ENCODE assay signal across 11 cellular contexts in the genomic region with DNA sequence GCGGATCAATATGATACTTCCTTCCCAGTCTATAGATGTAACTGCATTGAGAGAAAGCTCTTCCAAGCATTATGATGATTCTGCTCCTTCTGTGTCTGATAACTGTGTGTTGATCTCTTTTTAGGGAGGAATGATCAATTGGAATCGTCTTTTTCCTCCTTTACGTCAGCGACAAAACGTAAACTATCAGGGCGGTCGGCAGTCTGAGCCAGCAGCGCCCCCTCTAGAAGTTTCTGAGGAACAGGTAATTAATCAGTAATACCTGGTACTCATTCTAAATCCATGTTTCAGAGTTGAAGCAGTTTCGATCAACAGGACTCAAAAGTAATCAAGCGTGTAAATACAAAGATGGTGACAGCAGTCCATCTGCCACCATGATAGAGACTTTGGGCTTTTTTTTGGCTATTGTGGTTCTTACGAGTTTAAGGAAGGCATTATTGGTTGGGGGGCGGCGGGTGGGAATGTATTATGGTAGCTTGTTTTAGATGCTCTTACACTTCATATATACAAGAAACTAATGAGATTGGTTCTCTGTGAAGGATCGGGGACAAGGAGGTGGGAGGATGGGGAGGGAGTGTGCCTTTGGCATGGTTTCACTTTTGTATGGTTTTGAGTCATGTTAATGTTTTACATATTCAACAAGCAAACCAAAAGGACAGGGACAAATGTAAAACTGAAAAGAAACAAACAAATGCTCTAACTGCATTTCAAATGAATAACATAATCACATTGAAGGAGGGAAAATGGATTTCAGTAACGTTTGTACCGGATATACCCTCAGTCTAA.
DNase-seq lines count a peak whose midpoint lies in the region; ATAC-seq, FAIRE-seq and TF ChIP-seq lines count a peak whose summit lies in the region.
"Had no signal": no experiment of that assay in that cellular context is flagged by ENCODE, and none has a peak within 500 bp of the region (broad histone marks: within the 10 kb centered on the region; RNA-seq: fewer than 3 reads in every experiment).

No MANE protein-coding gene starts in this region.

- peaks cover 89% of the 10 kb centered on the region for H3K4me1 Mint-ChIP-seq in CD8-positive, alpha-beta T cell (ENCODE audit: low read depth)
- peaks cover 11% of the 10 kb centered on the region for H3K4me1 Mint-ChIP-seq in GM23338
- H3K4me1 Mint-ChIP-seq in activated CD4-positive, alpha-beta memory T cell treated with anti-CD3 and anti-CD28 coated beads, Interleukin-2, amount 10 ng/mL, durations not matched to agents 7 days and 5 days: peaks cover 81% of the 10 kb centered on the region

- H3K4me3 Mint-ChIP-seq in CD8-positive, alpha-beta T cell: peak overlapping the region; percentile 64
- no peak overlapping the region for H3K4me3 Mint-ChIP-seq in GM23338
- peak overlapping the region; percentile 19 for H3K4me3 Mint-ChIP-seq in activated CD4-positive, alpha-beta memory T cell treated with anti-CD3 and anti-CD28 coated beads, Interleukin-2, amount 10 ng/mL, durations not matched to agents 7 days and 5 days

- no TSS peak for BruUV-seq in A673 (replicated peaks; lab: Mats Ljungman, UMichigan)

- H3K79me2 ChIP-seq in GM23338 (replicated peaks; ENCODE audit: insufficient read depth): 0 out of 2 replicates have a peak, but pooled peaks cover 6% of the 10 kb centered on the region

- intact Hi-C loops in CD8-positive, alpha-beta T cell (cut with DNase I, micrococcal nuclease): loop anchor here in 1 of 2 experiments (1.0 kb wide), 1 partner anchor 11 kb away; no protein-coding TSS in a partner anchor
- intact Hi-C loops in kidney (cut with DNase I): no loop called here
- intact Hi-C loops in heart left ventricle (cut with DNase I): loop anchor here in 1 of 10 donors (10.0 kb wide), 1 partner anchor 93 kb away; no protein-coding TSS in a partner anchor
- intact Hi-C loops in A673 (cut with micrococcal nuclease; ENCODE audit: unreplicated experiment): no loop called here

- no peak for FAIRE-seq in kidney (lab: Jason Lieb, UNC)

- CTCF ChIA-PET in CD8-positive, alpha-beta T cell (lab: Charles Lee): interaction anchor here (0.8 to 3.6 kb wide), 11 partner anchors 12 to 98 kb away, joined by 3 to 17 read pairs (median 4); no protein-coding TSS in a partner anchor
- CTCF ChIA-PET in activated CD4-positive, alpha-beta memory T cell treated with anti-CD3 and anti-CD28 coated beads, Interleukin-2, amount 10 ng/mL, durations not matched to agents 7 days and 5 days (lab: Charles Lee): interaction anchor here (0.6 to 3.6 kb wide), 8 partner anchors 11 to 102 kb away, joined by 3 to 19 read pairs (median 5); no protein-coding TSS in a partner anchor
- CTCF ChIA-PET in A673 (lab: Charles Lee): no interaction called here

- H3K9ac ChIP-seq in kidney (ENCODE audit: low read length in 2 of 2): no peak overlapping the region

- WGBS in heart left ventricle, 4 donors: 81 to 89% (median 85%) methylated on average over 16 of the region's 16 CpGs

- peaks cover 78% of the 10 kb centered on the region for H3K4me1 ChIP-seq in CD8-positive, alpha-beta T cell (ENCODE audit: insufficient read depth, low read length)
- H3K4me1 ChIP-seq in GM23338 (ENCODE audit: insufficient read depth): peaks cover 5% of the 10 kb centered on the region
- no peaks in the 10 kb centered on the region for H3K4me1 ChIP-seq in kidney (ENCODE audit: control insufficient read depth in 1 of 2, insufficient read depth in 1 of 2, low read depth in 1 of 2, low read length in 2 of 2)
- peaks cover 0 to 39% (median 2%) of the 10 kb centered on the region in 12 donors for H3K4me1 ChIP-seq in heart left ventricle
- H3K4me1 ChIP-seq in A673 (ENCODE audit: insufficient read depth, low read length, poor library complexity, severe bottlenecking): no peaks in the 10 kb centered on the region

- POLR2A ChIA-PET in CD8-positive, alpha-beta T cell (lab: Charles Lee): interaction anchor here (1.2 to 3.4 kb wide), 8 partner anchors 8 to 91 kb away, joined by 3 to 18 read pairs (median 6); no protein-coding TSS in a partner anchor
- POLR2A ChIA-PET in activated CD4-positive, alpha-beta memory T cell treated with anti-CD3 and anti-CD28 coated beads, Interleukin-2, amount 10 ng/mL, durations not matched to agents 7 days and 5 days (lab: Charles Lee): interaction anchor here (0.8 to 4.1 kb wide), 14 partner anchors 8 to 98 kb away, joined by 3 to 55 read pairs (median 5); partner anchors contain the start of gene GPR183
- POLR2A ChIA-PET in A673 (lab: Charles Lee; ENCODE audit: low non-redundant PET): no interaction called here

- H4K20me1 ChIP-seq in GM23338 (replicated peaks; ENCODE audit: insufficient read depth): peaks cover 3% of the 10 kb centered on the region; the same call in 1 of the 2 replicates

- no peaks in the 10 kb centered on the region for H3F3A ChIP-seq in GM23338 (replicated peaks; ENCODE audit: low read depth)

- peak in 3 of 7 experiments; percentile 10 to 47 (median 12) for DNase-seq in CD8-positive, alpha-beta T cell
- DNase-seq in GM23338 (ENCODE audit: low spot score) (peak; percentile 70), kidney (peak; percentile 24), NCI-H226 (no peak), heart left ventricle (no peak), A673 (ENCODE audit: low spot score) (no peak)
- DNase-seq in activated CD4-positive, alpha-beta memory T cell treated with anti-CD3 and anti-CD28 coated beads, Interleukin-2, amount 10 ng/mL, durations not matched to agents 7 days and 5 days: no peak
- DNase-seq: anterior cingulate cortex, stomach had no signal

- H3K36me3 Mint-ChIP-seq in CD8-positive, alpha-beta T cell: peaks cover 64% of the 10 kb centered on the region
- H3K36me3 Mint-ChIP-seq in GM23338 (ENCODE audit: low read depth): peaks cover 11% of the 10 kb centered on the region; the same call in 2 of the 3 replicates
- peaks cover 63% of the 10 kb centered on the region for H3K36me3 Mint-ChIP-seq in activated CD4-positive, alpha-beta memory T cell treated with anti-CD3 and anti-CD28 coated beads, Interleukin-2, amount 10 ng/mL, durations not matched to agents 7 days and 5 days (ENCODE audit: low read depth)

- no peak overlapping the region for H3K4me2 ChIP-seq in GM23338

- peak overlapping the region; percentile 24 for H3K27ac ChIP-seq in CD8-positive, alpha-beta T cell (ENCODE audit: low read depth, low read length)
- H3K27ac ChIP-seq in GM23338 (ENCODE audit: low read depth): no peak overlapping the region
- H3K27ac ChIP-seq in kidney (ENCODE audit: low read depth in 2 of 2, low read length in 2 of 2): no peak overlapping the region
- H3K27ac ChIP-seq in heart left ventricle: peak overlapping the region in 3 of 12 donors; percentile 23 to 47 (median 39)
- H3K27ac ChIP-seq in A673 (ENCODE audit: low read depth, low read length, poor library complexity, severe bottlenecking): no peak overlapping the region
- H3K27ac ChIP-seq: C4-2B, stomach had no signal

- no peaks in the 10 kb centered on the region for H3K27me3 ChIP-seq in CD8-positive, alpha-beta T cell (ENCODE audit: insufficient read depth, low read length)
- H3K27me3 ChIP-seq in GM23338 (ENCODE audit: insufficient read depth): no peaks in the 10 kb centered on the region
- H3K27me3 ChIP-seq in heart left ventricle: no peaks in the 10 kb centered on the region
- H3K27me3 ChIP-seq in A673 (replicated peaks; ENCODE audit: insufficient read depth, low read depth, low read length, poor library complexity): no peaks in the 10 kb centered on the region
- H3K27me3 ChIP-seq: stomach had no signal

- H3K36me3 ChIP-seq in CD8-positive, alpha-beta T cell (ENCODE audit: insufficient read depth, low read length): peaks cover 10% of the 10 kb centered on the region
- H3K36me3 ChIP-seq in GM23338 (ENCODE audit: insufficient read depth) (no peaks in the 10 kb centered on the region), kidney (ENCODE audit: control insufficient read depth in 1 of 2, insufficient read depth in 2 of 2, low read length in 2 of 2) (peaks cover 0 to 2% of the 10 kb centered on the region in 2 donors), heart left ventricle (peaks cover 0 to 47% (median 33%) of the 10 kb centered on the region in 9 donors), A673 (ENCODE audit: insufficient read depth, low read length, poor library complexity, severe bottlenecking) (no peaks in the 10 kb centered on the region)

- peak overlapping the region; percentile 97 for H3K27ac Mint-ChIP-seq in CD8-positive, alpha-beta T cell
- peak overlapping the region; percentile 6; the same call in 1 of the 2 replicates for H3K27ac Mint-ChIP-seq in GM23338
- peak overlapping the region; percentile 69 for H3K27ac Mint-ChIP-seq in activated CD4-positive, alpha-beta memory T cell treated with anti-CD3 and anti-CD28 coated beads, Interleukin-2, amount 10 ng/mL, durations not matched to agents 7 days and 5 days

- no peak for TF ChIP-seq CTCF in CD8-positive, alpha-beta T cell (IDR thresholded peaks at IDR 0.05)
- TF ChIP-seq CTCF in GM23338 (conservative IDR thresholded peaks at IDR 0.05; ENCODE audit: low read depth in 2 of 2): peak; percentile 77 to 85
- no peak for TF ChIP-seq CTCF in kidney (IDR thresholded peaks at IDR 0.05; ENCODE audit: borderline replicate concordance, extremely low read depth, insufficient read depth)
- TF ChIP-seq CTCF in heart left ventricle (IDR thresholded peaks at IDR 0.05): no peak
- no peak for TF ChIP-seq CTCF in A673 (conservative IDR thresholded peaks at IDR 0.05; ENCODE audit: low read depth, low read length)

- no peaks in the 10 kb centered on the region for H3K27me3 Mint-ChIP-seq in CD8-positive, alpha-beta T cell (ENCODE audit: low read depth)
- peaks cover 2% of the 10 kb centered on the region for H3K27me3 Mint-ChIP-seq in GM23338 (ENCODE audit: insufficient read depth, low read depth, poor library complexity)
- no peaks in the 10 kb centered on the region for H3K27me3 Mint-ChIP-seq in activated CD4-positive, alpha-beta memory T cell treated with anti-CD3 and anti-CD28 coated beads, Interleukin-2, amount 10 ng/mL, durations not matched to agents 7 days and 5 days

- H3K4me3 ChIP-seq in CD8-positive, alpha-beta T cell (ENCODE audit: low read depth, low read length): no peak overlapping the region
- H3K4me3 ChIP-seq in GM23338 (no peak overlapping the region), kidney (ENCODE audit: low read length in 2 of 2) (no peak overlapping the region), heart left ventricle (no peak overlapping the region), A673 (ENCODE audit: low read depth, low read length, poor library complexity, severe bottlenecking) (no peak overlapping the region)
- H3K4me3 ChIP-seq: stomach had no signal

- H3K9me3 ChIP-seq in CD8-positive, alpha-beta T cell (ENCODE audit: low read length): no peaks in the 10 kb centered on the region
- H3K9me3 ChIP-seq in kidney (ENCODE audit: control insufficient read depth in 1 of 2, low read length in 2 of 2) (no peaks in the 10 kb centered on the region), heart left ventricle (no peaks in the 10 kb centered on the region), A673 (ENCODE audit: low read depth, low read length, poor library complexity, severe bottlenecking) (no peaks in the 10 kb centered on the region)
- H3K9me3 ChIP-seq: stomach had no signal

- no peaks in the 10 kb centered on the region for H3K9me3 Mint-ChIP-seq in CD8-positive, alpha-beta T cell
- no peaks in the 10 kb centered on the region for H3K9me3 Mint-ChIP-seq in GM23338
- no peaks in the 10 kb centered on the region for H3K9me3 Mint-ChIP-seq in activated CD4-positive, alpha-beta memory T cell treated with anti-CD3 and anti-CD28 coated beads, Interleukin-2, amount 10 ng/mL, durations not matched to agents 7 days and 5 days

- ATAC-seq in CD8-positive, alpha-beta T cell: no peak
- ATAC-seq in GM23338 (peak; percentile 68), GM21381 (IDR thresholded peaks at IDR 0.05; ENCODE audit: unreplicated experiment) (no peak), heart left ventricle (no peak)

- no peak overlapping the region for H2AFZ ChIP-seq in GM23338

- TF ChIP-seq POLR2A in heart left ventricle (IDR thresholded peaks at IDR 0.05): no peak

- no peaks in the 10 kb centered on the region for H3K9me2 ChIP-seq in GM23338 (ENCODE audit: insufficient read depth)

Comparison
In these comparisons a context has a peak if more than half of its experiments do, and no peak if none do; other contexts are left out.
1. DNase-seq: peak in GM23338 (single experiment) and kidney (single experiment); none in activated CD4-positive, alpha-beta memory T cell treated with anti-CD3 and anti-CD28 coated beads, Interleukin-2, amount 10 ng/mL, durations not matched to agents 7 days and 5 days (single experiment), NCI-H226 (single experiment), heart left ventricle (0 of 5) and A673 (single experiment).
2. H3K27ac Mint-ChIP-seq: peak in every context shown above with its lines; median percentile 97 in CD8-positive, alpha-beta T cell; 69 in activated CD4-positive, alpha-beta memory T cell treated with anti-CD3 and anti-CD28 coated beads, Interleukin-2, amount 10 ng/mL, durations not matched to agents 7 days and 5 days; 6 in GM23338.
3. CTCF ChIP-seq: peak in GM23338 (2 of 2); none in CD8-positive, alpha-beta T cell (single experiment), kidney (single experiment), heart left ventricle (0 of 12) and A673 (single experiment).